ENCODE assay signal across 18 cellular contexts in genomic region chr3:194160158-194160557, GRCh38. TPM values are rescaled to one million over a fixed set of nuclear protein-coding genes. Genes with fewer than 3 reads are reported as not detected.
DNase-seq lines count a peak whose midpoint lies in the region; ATAC-seq and TF ChIP-seq lines count a peak whose summit lies in the region.
"Had no signal": no experiment of that assay in that cellular context is flagged by ENCODE, and none has a peak within 500 bp of the region (broad histone marks: within the 10 kb centered on the region; RNA-seq: fewer than 3 reads in every experiment).

No MANE protein-coding gene starts in this region.

- H3K27me3 ChIP-seq in endodermal cell (ENCODE audit: control insufficient read depth, insufficient read depth, low read length, poor library complexity, severe bottlenecking) (no peaks in the 10 kb centered on the region), mucosa of stomach (ENCODE audit: control insufficient read depth, insufficient read depth, low read length) (no peaks in the 10 kb centered on the region), stomach (no peaks in the 10 kb centered on the region)

- TF ChIP-seq CTCF in C4-2B (conservative IDR thresholded peaks at IDR 0.05) = no peak
- TF ChIP-seq CTCF in endodermal cell (conservative IDR thresholded peaks at IDR 0.05) = no peak
- no peak for TF ChIP-seq CTCF in stomach (IDR thresholded peaks at IDR 0.05)
- TF ChIP-seq CTCF in RWPE1 (conservative IDR thresholded peaks at IDR 0.05; ENCODE audit: low read depth) = no peak

- H3K36me3 ChIP-seq in endodermal cell (ENCODE audit: control insufficient read depth, insufficient read depth, low read length) (no peaks in the 10 kb centered on the region), mucosa of stomach (ENCODE audit: control insufficient read depth, insufficient read depth, low read length) (no peaks in the 10 kb centered on the region), stomach (no peaks in the 10 kb centered on the region)
- H3K36me3 ChIP-seq: BLaER1 treated with 17β-estradiol and CSF1 and Interleukin-3, amounts not matched to agents 10 nM and 100 nM; HAP-1 had no signal

- WGBS in endodermal cell (ENCODE audit: insufficient coverage in 1 of 2, insufficient read length in 1 of 2), 2 experiments = 95 to 100% methylated on average over 1 to 4 of the region's 4 CpGs
- WGBS in stomach, 5 donors = 57 to 79% (median 77%) methylated on average over 4 of the region's 4 CpGs

- no peaks in the 10 kb centered on the region for H3K36me3 Mint-ChIP-seq in endodermal cell (ENCODE audit: low read depth)
- H3K36me3 Mint-ChIP-seq in activated CD4-positive, alpha-beta memory T cell treated with anti-CD3 and anti-CD28 coated beads, Interleukin-2, amount 10 ng/mL, durations not matched to agents 7 days and 5 days (ENCODE audit: low read depth) = peaks cover 2% of the 10 kb centered on the region

- TF ChIP-seq POLR2A in stomach (IDR thresholded peaks at IDR 0.05) = no peak

- peaks cover 5% of the 10 kb centered on the region for H3K27me3 Mint-ChIP-seq in endodermal cell (ENCODE audit: insufficient read depth)
- peaks cover 72% of the 10 kb centered on the region for H3K27me3 Mint-ChIP-seq in activated CD4-positive, alpha-beta memory T cell treated with anti-CD3 and anti-CD28 coated beads, Interleukin-2, amount 10 ng/mL, durations not matched to agents 7 days and 5 days

- intact Hi-C loops in stomach (cut with DNase I; ENCODE audit: low total_unique reads) = no loop called here

- ATAC-seq in HG03159 (IDR thresholded peaks at IDR 0.05; ENCODE audit: unreplicated experiment) (no peak), GM21528 (IDR thresholded peaks at IDR 0.05; ENCODE audit: low FRiP score, unreplicated experiment) (no peak)
- ATAC-seq: Panc1 had no signal

- CTCF ChIA-PET in RWPE1 (lab: Yijun Ruan, JAX) = interaction anchor here (0.7 to 1.2 kb wide), 2 partner anchors 156 to 610 kb away, joined by 3 to 4 read pairs; no protein-coding TSS in a partner anchor
- CTCF ChIA-PET in activated CD4-positive, alpha-beta memory T cell treated with anti-CD3 and anti-CD28 coated beads, Interleukin-2, amount 10 ng/mL, durations not matched to agents 7 days and 5 days (lab: Charles Lee) = interaction anchor here (2.0 kb wide), 1 partner anchor 156 kb away, joined by 6 read pairs; no protein-coding TSS in a partner anchor

- peaks cover 17% of the 10 kb centered on the region for H3K4me1 Mint-ChIP-seq in endodermal cell
- no peaks in the 10 kb centered on the region for H3K4me1 Mint-ChIP-seq in activated CD4-positive, alpha-beta memory T cell treated with anti-CD3 and anti-CD28 coated beads, Interleukin-2, amount 10 ng/mL, durations not matched to agents 7 days and 5 days

- peak overlapping the region; percentile 39 for H3K27ac ChIP-seq in C4-2B
- no peak overlapping the region for H3K27ac ChIP-seq in endodermal cell (ENCODE audit: low read depth, low read length)
- H3K27ac ChIP-seq in stomach = peak overlapping the region; percentile 53 to 83 (median 78)
- no peak overlapping the region for H3K27ac ChIP-seq in RWPE1
- H3K27ac ChIP-seq: BLaER1 treated with 17β-estradiol and CSF1 and Interleukin-3, amounts not matched to agents 10 nM and 100 nM had no signal

- peak overlapping the region; percentile 19 for H3K27ac Mint-ChIP-seq in endodermal cell
- no peak overlapping the region for H3K27ac Mint-ChIP-seq in activated CD4-positive, alpha-beta memory T cell treated with anti-CD3 and anti-CD28 coated beads, Interleukin-2, amount 10 ng/mL, durations not matched to agents 7 days and 5 days

- H3K9me3 Mint-ChIP-seq in endodermal cell = no peaks in the 10 kb centered on the region
- peaks cover under 1% of the 10 kb centered on the region for H3K9me3 Mint-ChIP-seq in activated CD4-positive, alpha-beta memory T cell treated with anti-CD3 and anti-CD28 coated beads, Interleukin-2, amount 10 ng/mL, durations not matched to agents 7 days and 5 days
- H3K9me3 Mint-ChIP-seq: IgD-negative memory B cell had no signal

- DNase-seq in endodermal cell = no peak
- DNase-seq in stomach = no peak
- no peak for DNase-seq in RWPE1 (ENCODE audit: low spot score)
- no peak for DNase-seq in activated CD4-positive, alpha-beta memory T cell treated with anti-CD3 and anti-CD28 coated beads, Interleukin-2, amount 10 ng/mL, durations not matched to agents 7 days and 5 days
- DNase-seq: EL, NCI-H1930, NCI-H2171, NCI-H446 treated with DMSO at 0.1 percent for 48 hours, NCI-H748 treated with DMSO at 0.1 percent for 48 hours, SIG-M5 had no signal

- no peak overlapping the region for H3K4me3 Mint-ChIP-seq in endodermal cell
- no peak overlapping the region for H3K4me3 Mint-ChIP-seq in activated CD4-positive, alpha-beta memory T cell treated with anti-CD3 and anti-CD28 coated beads, Interleukin-2, amount 10 ng/mL, durations not matched to agents 7 days and 5 days
- H3K4me3 Mint-ChIP-seq: IgD-negative memory B cell had no signal

- no peak overlapping the region for H3K9ac ChIP-seq in endodermal cell (ENCODE audit: extremely low read depth, low read length, poor library complexity, severe bottlenecking)
- H3K9ac ChIP-seq in mucosa of stomach (ENCODE audit: low read length) = peak overlapping the region; percentile 53
- H3K9ac ChIP-seq: BLaER1 treated with 17β-estradiol and CSF1 and Interleukin-3, amounts not matched to agents 10 nM and 100 nM had no signal

- H3K4me3 ChIP-seq in endodermal cell (ENCODE audit: low read length) (no peak overlapping the region), mucosa of stomach (ENCODE audit: low read length) (no peak overlapping the region), stomach (no peak overlapping the region)
- H3K4me3 ChIP-seq: BLaER1 treated with 17β-estradiol and CSF1 and Interleukin-3, amounts not matched to agents 10 nM and 100 nM; HAP-1 had no signal

- POLR2A ChIA-PET in RWPE1 (lab: Yijun Ruan, JAX; ENCODE audit: low non-redundant PET) = no interaction called here
- POLR2A ChIA-PET in activated CD4-positive, alpha-beta memory T cell treated with anti-CD3 and anti-CD28 coated beads, Interleukin-2, amount 10 ng/mL, durations not matched to agents 7 days and 5 days (lab: Charles Lee) = no interaction called here

- H3K4me1 ChIP-seq in endodermal cell (ENCODE audit: control insufficient read depth, insufficient read depth, low read length) = no peaks in the 10 kb centered on the region
- H3K4me1 ChIP-seq in mucosa of stomach (ENCODE audit: control insufficient read depth, insufficient read depth, low read length) = peaks cover 51% of the 10 kb centered on the region
- peaks cover 14 to 34% (median 23%) of the 10 kb centered on the region in 4 donors for H3K4me1 ChIP-seq in stomach

- TF ChIP-seq EP300 in stomach (IDR thresholded peaks at IDR 0.05) = no peak

- H3K9me3 ChIP-seq in endodermal cell (ENCODE audit: control insufficient read depth, low read length) (peaks cover under 1% of the 10 kb centered on the region), mucosa of stomach (ENCODE audit: control insufficient read depth, low read length) (no peaks in the 10 kb centered on the region), stomach (no peaks in the 10 kb centered on the region)
- H3K9me3 ChIP-seq: HAP-1 had no signal

RNA-seq across cellular contexts. Expression of gene HES1, which starts 24.2 kb away (rescaled TPM):
- 10 to 100 TPM in 1 of 2 donors, 1 to 10 TPM in 1; 2.1 to 17.5 TPM for total RNA-seq in endodermal cell
- 63.6 TPM for polyA plus RNA-seq in endodermal cell (2013, experiment 1 of 2)
- polyA plus RNA-seq in endodermal cell (2013, experiment 2 of 2) = 67.6 TPM
- 100 to 1,000 TPM in 1 of 5 donors, 10 to 100 TPM in 3, 1 to 10 TPM in 1; 4.7 to 101 (median 43.1) TPM for total RNA-seq in stomach
- 10 to 100 TPM; 20.5 to 54.5 (median 41.3) TPM for polyA plus RNA-seq in stomach
- 10 to 100 TPM; 11.2 to 11.3 TPM for total RNA-seq in activated CD4-positive, alpha-beta memory T cell treated with anti-CD3 and anti-CD28 coated beads, Interleukin-2, amount 10 ng/mL, durations not matched to agents 7 days and 5 days

Comparison
In these comparisons a context has a peak if more than half of its experiments do, and no peak if none do; other contexts are left out.
1. H3K27ac ChIP-seq: peak in C4-2B (single experiment) and stomach (5 of 5); none in endodermal cell (single experiment) and RWPE1 (single experiment).